ENCODE assay signal across 16 cellular contexts in genomic region chr5:23318960-23319359, GRCh38.
DNase-seq lines count a peak whose midpoint lies in the region; ATAC-seq, FAIRE-seq and TF ChIP-seq lines count a peak whose summit lies in the region.
"Had no signal": no experiment of that assay in that cellular context is flagged by ENCODE, and none has a peak within 500 bp of the region (broad histone marks: within the 10 kb centered on the region; RNA-seq: fewer than 3 reads in every experiment).

No MANE protein-coding gene starts in this region.

- H3K27me3 Mint-ChIP-seq in T-helper 17 cell = no peaks in the 10 kb centered on the region
- H3K27me3 Mint-ChIP-seq: CD4-positive, CD25-positive, alpha-beta regulatory T cell had no signal

- intact Hi-C loops in PC-3 (cut with micrococcal nuclease) (no loop called here), posterior cingulate gyrus (cut with DNase I) (no loop called here)

- no peak overlapping the region for H3K27ac Mint-ChIP-seq in T-helper 17 cell
- H3K27ac Mint-ChIP-seq: CD4-positive, CD25-positive, alpha-beta regulatory T cell; HFFc6 had no signal

- H3K36me3 ChIP-seq in PC-3 (ENCODE audit: low read depth, low read length) = no peaks in the 10 kb centered on the region
- no peaks in the 10 kb centered on the region for H3K36me3 ChIP-seq in bronchial epithelial cell (ENCODE audit: control insufficient read depth, insufficient read depth, low read length)
- H3K36me3 ChIP-seq: BLaER1 treated with 17β-estradiol and CSF1 and Interleukin-3, amounts not matched to agents 10 nM and 100 nM had no signal

- no peaks in the 10 kb centered on the region for H4K20me1 ChIP-seq in PC-3 (ENCODE audit: low read length)
- H4K20me1 ChIP-seq: BLaER1 treated with 17β-estradiol and CSF1 and Interleukin-3, amounts not matched to agents 10 nM and 100 nM had no signal

- H3K4me1 Mint-ChIP-seq in T-helper 17 cell = no peaks in the 10 kb centered on the region
- H3K4me1 Mint-ChIP-seq: CD4-positive, CD25-positive, alpha-beta regulatory T cell had no signal

- H3K4me1 ChIP-seq in PC-3 (ENCODE audit: insufficient read depth, low read length) = peaks cover 26% of the 10 kb centered on the region
- H3K4me1 ChIP-seq in foreskin keratinocyte = peaks cover 39% of the 10 kb centered on the region

- no peaks in the 10 kb centered on the region for H3K9me2 ChIP-seq in PC-3 (replicated peaks; ENCODE audit: low read length)

- no TSS peak for BruUV-seq in PC-3 (replicated peaks; lab: Mats Ljungman, UMichigan)

- no peak overlapping the region for H3K4me3 Mint-ChIP-seq in T-helper 17 cell
- H3K4me3 Mint-ChIP-seq: CD4-positive, CD25-positive, alpha-beta regulatory T cell; HFFc6 had no signal

- no peak overlapping the region for H3K4me3 ChIP-seq in PC-3 (ENCODE audit: low read length)
- H3K4me3 ChIP-seq in bronchial epithelial cell (ENCODE audit: low read depth, low read length) = no peak overlapping the region
- H3K4me3 ChIP-seq: BLaER1 treated with 17β-estradiol and CSF1 and Interleukin-3, amounts not matched to agents 10 nM and 100 nM had no signal

- peak overlapping the region; percentile 58 for H3K27ac ChIP-seq in PC-3 (ENCODE audit: low read length)
- peak overlapping the region; percentile 37 for H3K27ac ChIP-seq in foreskin keratinocyte
- H3K27ac ChIP-seq: BLaER1 treated with 17β-estradiol and CSF1 and Interleukin-3, amounts not matched to agents 10 nM and 100 nM had no signal

- DNase-seq in HPDE6-E6E7 (ENCODE audit: extremely low spot score) (peak; percentile 4), PC-3 (peak; percentile 91), bronchial epithelial cell (ENCODE audit: low read depth) (peak; percentile 92), foreskin keratinocyte (peak; percentile 58 to 94), posterior cingulate gyrus (no peak), T-helper 17 cell (no peak), OCI-M2 (lab: John Stamatoyannopoulos, UW; ENCODE audit: unreplicated experiment) (no peak)
- DNase-seq: 8988T; ACHN; Calu3; CD4-positive, CD25-positive, alpha-beta regulatory T cell; DMS 273 treated with DMSO at 0.1 percent for 48 hours; HCEC 1CT; HFFc6 had no signal

- H3K27me3 ChIP-seq in PC-3 (ENCODE audit: low read length) (no peaks in the 10 kb centered on the region), bronchial epithelial cell (ENCODE audit: control insufficient read depth, insufficient read depth, low read length) (no peaks in the 10 kb centered on the region), foreskin keratinocyte (no peaks in the 10 kb centered on the region)
- H3K27me3 ChIP-seq: BLaER1 treated with 17β-estradiol and CSF1 and Interleukin-3, amounts not matched to agents 10 nM and 100 nM had no signal

- POLR2A ChIA-PET in PC-3 (lab: Charles Lee; ENCODE audit: unreplicated experiment) = no interaction called here

- H3K36me3 Mint-ChIP-seq in T-helper 17 cell (ENCODE audit: low read depth) = no peaks in the 10 kb centered on the region
- H3K36me3 Mint-ChIP-seq: CD4-positive, CD25-positive, alpha-beta regulatory T cell had no signal

- H3K9me3 ChIP-seq in PC-3 (ENCODE audit: low read length) (0 out of 2 replicates have a peak, but pooled peaks cover 7% of the 10 kb centered on the region), T-helper 17 cell (ENCODE audit: control insufficient read depth, low read length, poor library complexity, severe bottlenecking) (no peaks in the 10 kb centered on the region)
- H3K9me3 ChIP-seq: BLaER1 treated with 17β-estradiol and CSF1 and Interleukin-3, amounts not matched to agents 10 nM and 100 nM had no signal

- H3K9ac ChIP-seq in PC-3 (ENCODE audit: low read length) = no peak overlapping the region
- H3K9ac ChIP-seq: BLaER1 treated with 17β-estradiol and CSF1 and Interleukin-3, amounts not matched to agents 10 nM and 100 nM had no signal

- H3F3A ChIP-seq in PC-3 (ENCODE audit: low read length, unreplicated experiment) = no peaks in the 10 kb centered on the region

- peak; percentile 19 for ATAC-seq in PC-3
- ATAC-seq in foreskin keratinocyte = peak; percentile 29
- ATAC-seq in GM21447 (IDR thresholded peaks at IDR 0.05; ENCODE audit: unreplicated experiment) = no peak
- ATAC-seq in T-helper 17 cell = no peak

- H3K79me2 ChIP-seq in PC-3 (ENCODE audit: low read length) = no peaks in the 10 kb centered on the region

- CTCF ChIA-PET in PC-3 (lab: Charles Lee) = no interaction called here

- TF ChIP-seq CTCF in PC-3 (conservative IDR thresholded peaks at IDR 0.05; ENCODE audit: low read depth, low read length) (no peak), bronchial epithelial cell (IDR thresholded peaks at IDR 0.05; ENCODE audit: insufficient read depth, low read length, severe bottlenecking) (no peak), foreskin keratinocyte (conservative IDR thresholded peaks at IDR 0.05) (no peak)

- no peak for FAIRE-seq in bronchial epithelial cell (lab: Jason Lieb, UNC)

- H3K4me2 ChIP-seq in PC-3 (ENCODE audit: low read length) = peak overlapping the region; percentile 21; the same call in 1 of the 2 replicates
- H3K4me2 ChIP-seq: BLaER1 treated with 17β-estradiol and CSF1 and Interleukin-3, amounts not matched to agents 10 nM and 100 nM had no signal

- peak overlapping the region; percentile 21; the same call in 1 of the 2 replicates for H2AFZ ChIP-seq in PC-3 (ENCODE audit: low read length)

Comparison
In these comparisons a context has a peak if more than half of its experiments do, and no peak if none do; other contexts are left out.
1. DNase-seq: peak in HPDE6-E6E7 (single experiment), PC-3 (single experiment), bronchial epithelial cell (single experiment) and foreskin keratinocyte (2 of 2); none in posterior cingulate gyrus (0 of 10), T-helper 17 cell (0 of 3) and OCI-M2 (single experiment).
2. ATAC-seq: peak in PC-3 (single experiment) and foreskin keratinocyte (single experiment); none in GM21447 (single experiment) and T-helper 17 cell (single experiment).